In genomic region chr7:74452748-74453320, GRCh38 we compare ENCODE assay signal across 8 cellular contexts. TPM values are rescaled to one million over a fixed set of nuclear protein-coding genes. Genes with fewer than 3 reads are reported as not detected.
A peak's percentile ranks its signal among the peaks of the same experiment; 100 is the strongest.
DNase-seq lines count a peak whose midpoint lies in the region; TF ChIP-seq lines count a peak whose summit lies in the region.

No MANE protein-coding gene starts in this region.

- peaks cover 14% of the 10 kb centered on the region for H3K4me1 Mint-ChIP-seq in activated naive CD4-positive, alpha-beta T cell treated with anti-CD3 and anti-CD28 coated beads, Interleukin-2, amount 50 U/mL, for 24 hours

- H3K27me3 Mint-ChIP-seq in activated naive CD4-positive, alpha-beta T cell treated with anti-CD3 and anti-CD28 coated beads, Interleukin-2, amount 50 U/mL, for 24 hours: no peaks in the 10 kb centered on the region

- peak overlapping the region; percentile 91 for H3K27ac Mint-ChIP-seq in activated naive CD4-positive, alpha-beta T cell treated with anti-CD3 and anti-CD28 coated beads, Interleukin-2, amount 50 U/mL, for 24 hours

- H3K9me3 ChIP-seq in MG63 (no peaks in the 10 kb centered on the region), right atrium auricular region (no peaks in the 10 kb centered on the region), skeletal muscle tissue (ENCODE audit: control insufficient read depth in 3 of 3, low read length in 3 of 3) (no peaks in the 10 kb centered on the region)

- H3K4me3 ChIP-seq in AG10803 (ENCODE audit: low read length): peak overlapping the region; percentile 71
- H3K4me3 ChIP-seq in MG63: peak overlapping the region; percentile 63
- H3K4me3 ChIP-seq in right atrium auricular region: peak overlapping the region; percentile 70 to 80
- peak overlapping the region in 2 of 3 donors; percentile 59 to 84 for H3K4me3 ChIP-seq in skeletal muscle tissue (ENCODE audit: low read length in 3 of 3)

- peak overlapping the region; percentile 21 to 76 (median 64) for H3K9ac ChIP-seq in skeletal muscle tissue (ENCODE audit: low read depth in 1 of 3, low read length in 3 of 3)

- H3K4me3 Mint-ChIP-seq in activated naive CD4-positive, alpha-beta T cell treated with anti-CD3 and anti-CD28 coated beads, Interleukin-2, amount 50 U/mL, for 24 hours: peak overlapping the region; percentile 86

- no peak for TF ChIP-seq CTCF in AG10803 (conservative IDR thresholded peaks at IDR 0.05; ENCODE audit: low read length)
- TF ChIP-seq CTCF in right atrium auricular region (IDR thresholded peaks at IDR 0.05): no peak
- no peak for TF ChIP-seq CTCF in GM20000 (IDR thresholded peaks at IDR 0.05; ENCODE audit: extremely low read depth, missing control alignments)

- peak; percentile 36 for DNase-seq in AG10803 (ENCODE audit: low read depth)
- peak; percentile 89 for DNase-seq in MG63
- DNase-seq in right atrium auricular region (ENCODE audit: low spot score): no peak
- no peak for DNase-seq in NCI-H2107 treated with DMSO at 0.1 percent for 48 hours (lab: John Stamatoyannopoulos, UW; ENCODE audit: unreplicated experiment)
- DNase-seq in GM20000 (ENCODE audit: low spot score): no peak
- no peak for DNase-seq in NOMO-1 treated with dmso at 0.1 percent for 144 hours (lab: John Stamatoyannopoulos, UW; ENCODE audit: unreplicated experiment)

- H3K27ac ChIP-seq in right atrium auricular region (peak overlapping the region; percentile 94 to 98), skeletal muscle tissue (ENCODE audit: low read depth, low read length) (peak overlapping the region; percentile 89)

- no peaks in the 10 kb centered on the region for H3K36me3 Mint-ChIP-seq in activated naive CD4-positive, alpha-beta T cell treated with anti-CD3 and anti-CD28 coated beads, Interleukin-2, amount 50 U/mL, for 24 hours

- H3K27me3 ChIP-seq in MG63: no peaks in the 10 kb centered on the region
- H3K27me3 ChIP-seq in right atrium auricular region: no peaks in the 10 kb centered on the region
- H3K27me3 ChIP-seq in skeletal muscle tissue (ENCODE audit: control insufficient read depth in 3 of 3, insufficient read depth in 3 of 3, low read length in 3 of 3): no peaks in the 10 kb centered on the region

- H3K36me3 ChIP-seq in MG63: no peaks in the 10 kb centered on the region
- no peaks in the 10 kb centered on the region for H3K36me3 ChIP-seq in right atrium auricular region
- H3K36me3 ChIP-seq in skeletal muscle tissue (ENCODE audit: control insufficient read depth in 3 of 3, insufficient read depth in 3 of 3, low read length in 3 of 3): no peaks in the 10 kb centered on the region

- H3K9me3 Mint-ChIP-seq in activated naive CD4-positive, alpha-beta T cell treated with anti-CD3 and anti-CD28 coated beads, Interleukin-2, amount 50 U/mL, for 24 hours: no peaks in the 10 kb centered on the region

- peaks cover 0 to 28% of the 10 kb centered on the region in 2 donors for H3K4me1 ChIP-seq in right atrium auricular region
- H3K4me1 ChIP-seq in skeletal muscle tissue (ENCODE audit: control insufficient read depth in 3 of 3, insufficient read depth in 3 of 3, low read length in 3 of 3): peaks cover 30 to 34% (median 34%) of the 10 kb centered on the region in 3 donors

RNA-seq across cellular contexts. Expression of gene GTF2IRD1, which starts 0.9 kb away (rescaled TPM):
- total RNA-seq in MG63 (2014; rRNA removed; shearing (Covaris generic); ENCODE audit: low replicate concordance): 9.9 and 12.5 TPM in 2 replicates
- total RNA-seq in right atrium auricular region (10 to 100 TPM; 15.6 to 16.5 TPM), skeletal muscle tissue (16.2 TPM)

Comparison
In these comparisons a context has a peak if more than half of its experiments do, and no peak if none do; other contexts are left out.
1. DNase-seq: peak in AG10803 (single experiment) and MG63 (single experiment); none in right atrium auricular region (single experiment), NCI-H2107 treated with DMSO at 0.1 percent for 48 hours (single experiment), GM20000 (single experiment) and NOMO-1 treated with dmso at 0.1 percent for 144 hours (single experiment).
2. Peak in every context shown above with its lines, with median percentiles within 50 percentile points of each other: H3K4me3 ChIP-seq.